8 cellular contexts compared by ENCODE assay signal in genomic region chr10:44958897-44959242, GRCh38. TPM values are rescaled to one million over a fixed set of nuclear protein-coding genes. Genes with fewer than 3 reads are reported as not detected.
A peak's percentile ranks its signal among the peaks of the same experiment; 100 is the strongest.
DNase-seq lines count a peak whose midpoint lies in the region; ATAC-seq and TF ChIP-seq lines count a peak whose summit lies in the region.

No MANE protein-coding gene starts in this region.

- peaks cover 0 to 6% (median 0%) of the 10 kb centered on the region in 4 donors for H3K36me3 ChIP-seq in sigmoid colon

- H3K4me1 ChIP-seq in sigmoid colon = peaks cover 0 to 43% (median 27%) of the 10 kb centered on the region in 4 donors

- H3K4me3 ChIP-seq in GM12875 (ENCODE audit: low read depth, low read length) = peak overlapping the region; percentile 75
- peak overlapping the region; percentile 60 to 62 for H3K4me3 ChIP-seq in foreskin fibroblast (ENCODE audit: low read depth in 1 of 2, low read length in 2 of 2)
- H3K4me3 ChIP-seq in sigmoid colon = peak overlapping the region; percentile 65 to 74 (median 69)

- 1 to 7% methylated on average over 6 of the region's 6 CpGs for WGBS in sigmoid colon, 2 donors

- intact Hi-C loops in sigmoid colon (cut with DNase I) = loop anchor here (1.0 to 2.0 kb wide), 3 partner anchors 15 to 42 kb away; partner anchors contain the start of gene ZNF22

- peak overlapping the region; percentile 71 for H3K27ac ChIP-seq in VCaP
- H3K27ac ChIP-seq in sigmoid colon = peak overlapping the region; percentile 90 to 93 (median 91)

- no peak for TF ChIP-seq CTCF in GM12875 (IDR thresholded peaks at IDR 0.05; ENCODE audit: borderline replicate concordance, insufficient read depth, low read depth, low read length)
- TF ChIP-seq CTCF in VCaP (conservative IDR thresholded peaks at IDR 0.05) = no peak
- no peak for TF ChIP-seq CTCF in foreskin fibroblast (IDR thresholded peaks at IDR 0.05; ENCODE audit: low read depth, low read length)
- no peak for TF ChIP-seq CTCF in sigmoid colon (IDR thresholded peaks at IDR 0.05)

- TF ChIP-seq EP300 in sigmoid colon (IDR thresholded peaks at IDR 0.05) = no peak

- ATAC-seq in HG03469 (IDR thresholded peaks at IDR 0.05; ENCODE audit: unreplicated experiment) = no peak

- H3K27me3 ChIP-seq in sigmoid colon = no peaks in the 10 kb centered on the region

- no peak for TF ChIP-seq POLR2A in sigmoid colon (IDR thresholded peaks at IDR 0.05)

- no peak for DNase-seq in foreskin fibroblast
- no peak for DNase-seq in sigmoid colon
- no peak for DNase-seq in GOT3 (lab: John Stamatoyannopoulos, UW)
- DNase-seq in COLO668 (lab: John Stamatoyannopoulos, UW; ENCODE audit: unreplicated experiment) = no peak
- DNase-seq in stimulated activated CD8-positive, alpha-beta memory T cell treated with anti-CD3 and anti-CD28 coated beads, Interleukin-4, amount 100 ng/mL, for 48 hours = no peak

- H3K9me3 ChIP-seq in sigmoid colon = no peaks in the 10 kb centered on the region

RNA-seq across cellular contexts. Expression of gene RASSF4, which starts 0.7 kb away (rescaled TPM):
- total RNA-seq in sigmoid colon = 10 to 100 TPM; 23.2 to 61.7 (median 45.2) TPM
- 10 to 100 TPM in 2 of 3 donors, 1 to 10 TPM in 1; 7.8 to 23.2 (median 13.6) TPM for polyA plus RNA-seq in sigmoid colon

RNA-seq across cellular contexts. Expression of gene DEPP1, which starts 19.7 kb away (rescaled TPM):
- 100 to 1,000 TPM in 1 of 4 donors, 10 to 100 TPM in 3; 47.8 to 294 (median 54.7) TPM for total RNA-seq in sigmoid colon
- 10 to 100 TPM; 16.0 to 58.3 (median 53.6) TPM for polyA plus RNA-seq in sigmoid colon

RNA-seq across cellular contexts. Expression of gene ZNF22, which starts 41.9 kb away (rescaled TPM):
- 10 to 100 TPM; 18.3 to 29.9 (median 24.0) TPM for total RNA-seq in sigmoid colon
- polyA plus RNA-seq in sigmoid colon = 10 to 100 TPM; 12.9 to 16.8 (median 13.5) TPM

RNA-seq across cellular contexts. Expression of gene TMEM72, which starts 47.7 kb away (rescaled TPM):
- total RNA-seq in sigmoid colon = under 1 TPM in 1 of 4 donors, not detected in 3; 0.33 TPM
- 10 to 100 TPM in 1 of 3 donors, 1 to 10 TPM in 2; 3.9 to 11.8 (median 4.2) TPM for polyA plus RNA-seq in sigmoid colon
